17 cellular contexts compared by ENCODE assay signal in the genomic region with DNA sequence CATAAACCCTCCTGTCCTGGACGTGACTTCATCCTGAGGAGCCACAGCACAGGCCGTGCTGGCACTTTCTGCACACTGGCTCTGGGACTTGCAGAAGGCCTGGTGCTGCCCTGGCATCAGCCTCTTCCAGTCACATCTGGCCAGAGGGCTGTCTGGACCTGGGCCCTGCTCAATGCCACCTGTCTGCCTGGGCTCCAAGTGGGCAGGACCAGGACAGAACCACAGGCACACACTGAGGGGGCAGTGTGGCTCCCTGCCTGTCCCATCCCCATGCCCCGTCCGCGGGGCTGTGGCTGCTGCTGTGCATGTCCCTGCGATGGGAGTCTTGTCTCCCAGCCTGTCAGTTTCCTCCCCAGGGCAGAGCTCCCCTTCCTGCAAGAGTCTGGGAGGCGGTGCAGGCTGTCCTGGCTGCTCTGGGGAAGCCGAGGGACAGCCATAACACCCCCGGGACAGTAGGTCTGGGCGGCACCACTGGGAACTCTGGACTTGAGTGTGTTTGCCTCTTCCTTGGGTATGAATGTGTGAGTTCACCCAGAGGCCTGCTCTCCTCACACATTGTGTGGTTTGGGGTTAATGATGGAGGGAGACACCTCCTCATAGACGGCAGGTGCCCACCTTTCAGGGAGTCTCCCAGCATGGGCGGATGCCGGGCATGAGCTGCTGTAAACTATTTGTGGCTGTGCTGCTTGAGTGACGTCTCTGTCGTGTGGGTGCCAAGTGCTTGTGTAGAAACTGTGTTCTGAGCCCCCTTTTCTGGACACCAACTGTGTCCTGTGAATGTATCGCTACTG. TPM values are rescaled to one million over a fixed set of nuclear protein-coding genes. Genes with fewer than 3 reads are reported as not detected.
DNase-seq lines count a peak whose midpoint lies in the region; FAIRE-seq and TF ChIP-seq lines count a peak whose summit lies in the region.
"Had no signal": no experiment of that assay in that cellular context is flagged by ENCODE, and none has a peak within 500 bp of the region (broad histone marks: within the 10 kb centered on the region; RNA-seq: fewer than 3 reads in every experiment).

No MANE protein-coding gene starts in this region.

- no peak for FAIRE-seq in frontal cortex (lab: Jason Lieb, UNC)
- FAIRE-seq: keratinocyte had no signal

- H3K4me2 ChIP-seq in BLaER1 treated with 17β-estradiol and CSF1 and Interleukin-3, amounts not matched to agents 10 nM and 100 nM, result peak overlapping the region; percentile 34 to 80 (median 58); a peak in 20 of 22 replicates

- H3K4me3 ChIP-seq in BLaER1 treated with 17β-estradiol and CSF1 and Interleukin-3, amounts not matched to agents 10 nM and 100 nM, result no peak overlapping the region
- H3K4me3 ChIP-seq in ascending aorta, result no peak overlapping the region
- H3K4me3 ChIP-seq in left ventricle myocardium inferior, result no peak overlapping the region
- no peak overlapping the region for H3K4me3 ChIP-seq in sigmoid colon
- H3K4me3 ChIP-seq: GM23248, vagina had no signal

- TF ChIP-seq EP300 in sigmoid colon (IDR thresholded peaks at IDR 0.05), result no peak

- no peak for TF ChIP-seq POLR2A in sigmoid colon (IDR thresholded peaks at IDR 0.05)

- intact Hi-C loops in ascending aorta (cut with DNase I), result loop anchor here (2.0 kb wide), 2 partner anchors 31 to 173 kb away; a partner anchor contains a TSS
- intact Hi-C loops in left ventricle myocardium inferior (cut with micrococcal nuclease), result no loop called here
- intact Hi-C loops in sigmoid colon (cut with DNase I), result loop anchor here (10.0 kb wide), 1 partner anchor 469 kb away; a partner anchor contains a TSS

- DNase-seq in ascending aorta (ENCODE audit: low spot score in 2 of 2), result no peak
- DNase-seq in left ventricle myocardium inferior, result peak; percentile 57
- DNase-seq in sigmoid colon, result no peak
- DNase-seq in NK-92 treated with Interleukin-12 subunit alpha and Interleukin-12 subunit beta, amount 100 ng/mL, for 24 hours (lab: John Stamatoyannopoulos, UW), result no peak
- DNase-seq in NCI-H1417 (lab: John Stamatoyannopoulos, UW), result no peak
- DNase-seq in stimulated activated CD4-positive, alpha-beta T cell treated with anti-CD3 and anti-CD28 coated beads, Interleukin-2, amount 100 ng/mL, for 48 hours, result no peak
- no peak for DNase-seq in frontal cortex (ENCODE audit: low spot score in 2 of 2)
- DNase-seq: activated CD4-positive, CD25-positive, alpha-beta regulatory T cell treated with anti-CD3 and anti-CD28 coated beads, Interleukin-2, amount 50 U/mL, for 72 hours; activated effector memory CD4-positive, alpha-beta T cell treated with anti-CD3 and anti-CD28 coated beads, Interleukin-2, amount 50 U/mL, for 16 hours; amygdala; cortex of kidney; GM23248; head of caudate nucleus; stimulated activated naive CD4-positive, alpha-beta T cell had no signal

- no peaks in the 10 kb centered on the region for H3K9me3 ChIP-seq in BLaER1 treated with 17β-estradiol and CSF1 and Interleukin-3, amounts not matched to agents 10 nM and 100 nM (replicated peaks in 1 of 11)
- H3K9me3 ChIP-seq in ascending aorta, result no peaks in the 10 kb centered on the region
- H3K9me3 ChIP-seq in left ventricle myocardium inferior (replicated peaks), result no peaks in the 10 kb centered on the region
- H3K9me3 ChIP-seq in sigmoid colon, result no peaks in the 10 kb centered on the region
- H3K9me3 ChIP-seq: vagina had no signal

- peaks cover 0 to 26% (median 0%) of the 10 kb centered on the region in 11 experiments; a peak in 7 of 22 replicates for H3K36me3 ChIP-seq in BLaER1 treated with 17β-estradiol and CSF1 and Interleukin-3, amounts not matched to agents 10 nM and 100 nM
- peaks cover 5 to 13% of the 10 kb centered on the region in 2 donors for H3K36me3 ChIP-seq in ascending aorta
- peaks cover 20% of the 10 kb centered on the region for H3K36me3 ChIP-seq in left ventricle myocardium inferior
- H3K36me3 ChIP-seq in sigmoid colon, result peaks cover 0 to 20% (median 0%) of the 10 kb centered on the region in 4 donors

- H3K27ac ChIP-seq in BLaER1 treated with 17β-estradiol and CSF1 and Interleukin-3, amounts not matched to agents 10 nM and 100 nM, result 0 out of 22 replicates have a peak overlapping the region, but pooled peaks of 2 of the 11 experiments have one; percentile 32 to 58
- peak overlapping the region; percentile 93 to 97 for H3K27ac ChIP-seq in ascending aorta
- peak overlapping the region; percentile 90 for H3K27ac ChIP-seq in left ventricle myocardium inferior (replicated peaks)
- peak overlapping the region; percentile 76 to 92 (median 85) for H3K27ac ChIP-seq in sigmoid colon
- H3K27ac ChIP-seq: GM23248 had no signal

- no peak for TF ChIP-seq CTCF in ascending aorta (IDR thresholded peaks at IDR 0.05)
- TF ChIP-seq CTCF in left ventricle myocardium inferior (IDR thresholded peaks at IDR 0.05; ENCODE audit: borderline replicate concordance), result no peak
- no peak for TF ChIP-seq CTCF in sigmoid colon (IDR thresholded peaks at IDR 0.05)

- WGBS in sigmoid colon, 2 donors, result 87 to 94% methylated on average over 16 of the region's 16 CpGs

- H3K9ac ChIP-seq in BLaER1 treated with 17β-estradiol and CSF1 and Interleukin-3, amounts not matched to agents 10 nM and 100 nM, result peak overlapping the region in 3 of 11 experiments; percentile 1 to 57 (median 31); a peak in 3 of 22 replicates
- H3K9ac ChIP-seq: GM23248 had no signal

- H4K20me1 ChIP-seq in BLaER1 treated with 17β-estradiol and CSF1 and Interleukin-3, amounts not matched to agents 10 nM and 100 nM, result peaks cover 0 to 25% (median 2%) of the 10 kb centered on the region in 11 experiments; a peak in 7 of 22 replicates

- peaks cover 53 to 98% (median 86%) of the 10 kb centered on the region in 10 experiments for H3K4me1 ChIP-seq in BLaER1 treated with 17β-estradiol and CSF1 and Interleukin-3, amounts not matched to agents 10 nM and 100 nM
- peaks cover 16 to 35% of the 10 kb centered on the region in 2 donors for H3K4me1 ChIP-seq in ascending aorta
- peaks cover 98% of the 10 kb centered on the region for H3K4me1 ChIP-seq in left ventricle myocardium inferior
- H3K4me1 ChIP-seq in sigmoid colon, result peaks cover 0 to 54% (median 32%) of the 10 kb centered on the region in 4 donors

- H3K27me3 ChIP-seq in BLaER1 treated with 17β-estradiol and CSF1 and Interleukin-3, amounts not matched to agents 10 nM and 100 nM, result no peaks in the 10 kb centered on the region
- H3K27me3 ChIP-seq in ascending aorta (no peaks in the 10 kb centered on the region), left ventricle myocardium inferior (ENCODE audit: low read depth) (no peaks in the 10 kb centered on the region), sigmoid colon (no peaks in the 10 kb centered on the region)
- H3K27me3 ChIP-seq: vagina had no signal

RNA-seq across cellular contexts. Expression of a gene that starts 22.0 kb away (rescaled TPM):
- total RNA-seq in ascending aorta (125 TPM), left ventricle myocardium inferior (218 TPM), sigmoid colon (100 to 1,000 TPM; 147 to 317 (median 226) TPM), frontal cortex (66.0 TPM)
- 100 to 1,000 TPM in 2 of 3 donors, 10 to 100 TPM in 1; 45.6 to 198 (median 163) TPM for polyA plus RNA-seq in sigmoid colon

RNA-seq across cellular contexts. Expression of a gene that starts 30.3 kb away (rescaled TPM):
- total RNA-seq in ascending aorta, result 66.5 TPM
- 106 TPM for total RNA-seq in left ventricle myocardium inferior
- total RNA-seq in sigmoid colon, result 10 to 100 TPM; 26.0 to 48.2 (median 37.2) TPM
- 100 to 1,000 TPM in 1 of 3 donors, 10 to 100 TPM in 2; 33.0 to 117 (median 48.6) TPM for polyA plus RNA-seq in sigmoid colon
- 48.5 TPM for total RNA-seq in frontal cortex
